Comparison of ENCODE assay signal across 30 cellular contexts in the genomic region with DNA sequence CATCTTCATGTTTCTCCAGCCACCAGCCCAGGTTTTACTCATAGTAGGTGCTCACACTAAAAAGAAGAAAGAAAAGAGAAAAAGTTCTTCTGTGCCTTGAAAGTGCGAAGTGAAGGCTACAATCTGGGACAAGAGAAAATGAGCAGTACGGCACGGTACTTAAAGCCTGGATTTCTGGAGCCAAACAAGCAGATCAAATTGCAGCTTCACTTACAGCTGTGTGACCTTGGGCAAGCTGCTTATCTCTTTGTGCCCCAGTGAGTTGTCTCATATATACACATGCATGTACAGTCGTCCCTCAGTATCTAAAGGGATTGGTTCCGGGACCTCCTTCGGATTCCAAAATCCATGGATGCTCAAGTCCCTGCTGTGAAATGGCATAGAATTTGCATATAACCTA. TPM values are rescaled to one million over a fixed set of nuclear protein-coding genes. Genes with fewer than 3 reads are reported as not detected.
"Had no signal": no experiment of that assay in that cellular context is flagged by ENCODE, and none has a peak within 500 bp of the region (broad histone marks: within the 10 kb centered on the region; RNA-seq: fewer than 3 reads in every experiment).

No MANE protein-coding gene starts in this region.

- H3K27me3 ChIP-seq: Peyer's patch had no signal

- H3K4me3 ChIP-seq: MG63, PC-9, Peyer's patch had no signal

- ATAC-seq: HepG2, T-cell had no signal

- DNase-seq: IMR-90; Karpas-422; KG1; MG63; NCI-H1092; NCI-H1105 treated with DMSO at 0.1 percent for 48 hours; NCI-H1417 treated with DMSO at 0.1 percent for 48 hours; NCI-H146; NCI-H1694 treated with DMSO at 0.1 percent for 48 hours; NCI-H1930; NCI-H2081; NCI-H2107; NCI-H2171 treated with DMSO at 0.1 percent for 48 hours; NCI-H345; NCI-H446 treated with DMSO at 0.1 percent for 48 hours; NCI-H524 treated with DMSO at 0.1 percent for 48 hours; NCI-H69; NK-92 treated with Interleukin-12 subunit alpha and Interleukin-12 subunit beta, amount 100 ng/mL, for 24 hours; OCI-M1; PC-9; Peyer's patch; Right ventricle myocardium superior; SIG-M5; SK-N-SH; SW 1271; T-cell had no signal

- H3K36me3 ChIP-seq: MG63, Peyer's patch had no signal

- H3K27ac ChIP-seq: PC-9, Peyer's patch had no signal

- H3K9me3 ChIP-seq: MG63, Peyer's patch, SK-N-SH had no signal

RNA-seq across cellular contexts. Expression of a gene that starts 41.8 kb away (rescaled TPM):
- total RNA-seq: HepG2, HT1080, IMR-90, PC-9, Peyer's patch, Right ventricle myocardium superior, RPMI7951, SK-MEL-5, T-cell had no signal
- polyA plus RNA-seq: HepG2, IMR-90, SK-N-SH had no signal
